1 cellular context compared by ENCODE assay signal in the genomic region with DNA sequence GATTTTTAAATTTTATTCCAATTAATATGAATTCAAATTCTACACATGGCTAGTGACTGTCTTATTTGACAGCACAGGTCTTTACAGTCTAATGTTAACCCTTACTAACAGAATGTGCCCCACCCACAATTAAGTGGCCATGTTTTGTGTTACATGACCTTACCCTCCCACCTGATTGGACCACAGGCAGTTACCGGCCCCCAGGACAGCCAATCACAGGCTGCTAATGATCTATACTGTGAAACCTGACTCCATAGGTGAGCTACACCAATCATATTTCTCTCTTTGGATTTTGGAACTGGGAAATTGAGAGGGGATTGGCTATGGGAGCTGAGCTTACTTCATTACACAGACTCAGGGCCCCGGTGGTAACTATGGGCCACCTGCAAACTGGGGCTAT.
TF ChIP-seq lines count a peak whose summit lies in the region.

No MANE protein-coding gene starts in this region.

TF ChIP-seq in GM23338, 12 proteins besides CTCF, POLR2A, EP300 and RAD21 (continued from another document):
- TF ChIP-seq, protein P1, sequence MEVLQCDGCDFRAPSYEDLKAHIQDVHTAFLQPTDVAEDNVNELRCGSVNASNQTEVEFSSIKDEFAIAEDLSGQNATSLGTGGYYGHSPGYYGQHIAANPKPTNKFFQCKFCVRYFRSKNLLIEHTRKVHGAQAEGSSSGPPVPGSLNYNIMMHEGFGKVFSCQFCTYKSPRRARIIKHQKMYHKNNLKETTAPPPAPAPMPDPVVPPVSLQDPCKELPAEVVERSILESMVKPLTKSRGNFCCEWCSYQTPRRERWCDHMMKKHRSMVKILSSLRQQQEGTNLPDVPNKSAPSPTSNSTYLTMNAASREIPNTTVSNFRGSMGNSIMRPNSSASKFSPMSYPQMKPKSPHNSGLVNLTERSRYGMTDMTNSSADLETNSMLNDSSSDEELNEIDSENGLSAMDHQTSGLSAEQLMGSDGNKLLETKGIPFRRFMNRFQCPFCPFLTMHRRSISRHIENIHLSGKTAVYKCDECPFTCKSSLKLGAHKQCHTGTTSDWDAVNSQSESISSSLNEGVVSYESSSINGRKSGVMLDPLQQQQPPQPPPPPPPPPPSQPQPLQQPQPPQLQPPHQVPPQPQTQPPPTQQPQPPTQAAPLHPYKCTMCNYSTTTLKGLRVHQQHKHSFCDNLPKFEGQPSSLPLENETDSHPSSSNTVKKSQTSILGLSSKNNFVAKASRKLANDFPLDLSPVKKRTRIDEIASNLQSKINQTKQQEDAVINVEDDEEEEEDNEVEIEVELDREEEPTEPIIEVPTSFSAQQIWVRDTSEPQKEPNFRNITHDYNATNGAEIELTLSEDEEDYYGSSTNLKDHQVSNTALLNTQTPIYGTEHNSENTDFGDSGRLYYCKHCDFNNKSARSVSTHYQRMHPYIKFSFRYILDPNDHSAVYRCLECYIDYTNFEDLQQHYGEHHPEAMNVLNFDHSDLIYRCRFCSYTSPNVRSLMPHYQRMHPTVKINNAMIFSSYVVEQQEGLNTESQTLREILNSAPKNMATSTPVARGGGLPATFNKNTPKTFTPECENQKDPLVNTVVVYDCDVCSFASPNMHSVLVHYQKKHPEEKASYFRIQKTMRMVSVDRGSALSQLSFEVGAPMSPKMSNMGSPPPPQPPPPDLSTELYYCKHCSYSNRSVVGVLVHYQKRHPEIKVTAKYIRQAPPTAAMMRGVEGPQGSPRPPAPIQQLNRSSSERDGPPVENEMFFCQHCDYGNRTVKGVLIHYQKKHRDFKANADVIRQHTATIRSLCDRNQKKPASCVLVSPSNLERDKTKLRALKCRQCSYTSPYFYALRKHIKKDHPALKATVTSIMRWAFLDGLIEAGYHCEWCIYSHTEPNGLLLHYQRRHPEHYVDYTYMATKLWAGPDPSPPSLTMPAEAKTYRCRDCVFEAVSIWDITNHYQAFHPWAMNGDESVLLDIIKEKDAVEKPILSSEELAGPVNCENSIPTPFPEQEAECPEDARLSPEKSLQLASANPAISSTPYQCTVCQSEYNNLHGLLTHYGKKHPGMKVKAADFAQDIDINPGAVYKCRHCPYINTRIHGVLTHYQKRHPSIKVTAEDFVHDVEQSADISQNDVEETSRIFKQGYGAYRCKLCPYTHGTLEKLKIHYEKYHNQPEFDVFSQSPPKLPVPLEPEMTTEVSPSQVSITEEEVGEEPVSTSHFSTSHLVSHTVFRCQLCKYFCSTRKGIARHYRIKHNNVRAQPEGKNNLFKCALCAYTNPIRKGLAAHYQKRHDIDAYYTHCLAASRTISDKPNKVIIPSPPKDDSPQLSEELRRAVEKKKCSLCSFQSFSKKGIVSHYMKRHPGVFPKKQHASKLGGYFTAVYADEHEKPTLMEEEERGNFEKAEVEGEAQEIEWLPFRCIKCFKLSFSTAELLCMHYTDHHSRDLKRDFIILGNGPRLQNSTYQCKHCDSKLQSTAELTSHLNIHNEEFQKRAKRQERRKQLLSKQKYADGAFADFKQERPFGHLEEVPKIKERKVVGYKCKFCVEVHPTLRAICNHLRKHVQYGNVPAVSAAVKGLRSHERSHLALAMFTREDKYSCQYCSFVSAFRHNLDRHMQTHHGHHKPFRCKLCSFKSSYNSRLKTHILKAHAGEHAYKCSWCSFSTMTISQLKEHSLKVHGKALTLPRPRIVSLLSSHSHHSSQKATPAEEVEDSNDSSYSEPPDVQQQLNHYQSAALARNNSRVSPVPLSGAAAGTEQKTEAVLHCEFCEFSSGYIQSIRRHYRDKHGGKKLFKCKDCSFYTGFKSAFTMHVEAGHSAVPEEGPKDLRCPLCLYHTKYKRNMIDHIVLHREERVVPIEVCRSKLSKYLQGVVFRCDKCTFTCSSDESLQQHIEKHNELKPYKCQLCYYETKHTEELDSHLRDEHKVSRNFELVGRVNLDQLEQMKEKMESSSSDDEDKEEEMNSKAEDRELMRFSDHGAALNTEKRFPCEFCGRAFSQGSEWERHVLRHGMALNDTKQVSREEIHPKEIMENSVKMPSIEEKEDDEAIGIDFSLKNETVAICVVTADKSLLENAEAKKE (CRISPR knock-in tag; IDR thresholded peaks at IDR 0.05): no peak
- TF ChIP-seq, protein P2, sequence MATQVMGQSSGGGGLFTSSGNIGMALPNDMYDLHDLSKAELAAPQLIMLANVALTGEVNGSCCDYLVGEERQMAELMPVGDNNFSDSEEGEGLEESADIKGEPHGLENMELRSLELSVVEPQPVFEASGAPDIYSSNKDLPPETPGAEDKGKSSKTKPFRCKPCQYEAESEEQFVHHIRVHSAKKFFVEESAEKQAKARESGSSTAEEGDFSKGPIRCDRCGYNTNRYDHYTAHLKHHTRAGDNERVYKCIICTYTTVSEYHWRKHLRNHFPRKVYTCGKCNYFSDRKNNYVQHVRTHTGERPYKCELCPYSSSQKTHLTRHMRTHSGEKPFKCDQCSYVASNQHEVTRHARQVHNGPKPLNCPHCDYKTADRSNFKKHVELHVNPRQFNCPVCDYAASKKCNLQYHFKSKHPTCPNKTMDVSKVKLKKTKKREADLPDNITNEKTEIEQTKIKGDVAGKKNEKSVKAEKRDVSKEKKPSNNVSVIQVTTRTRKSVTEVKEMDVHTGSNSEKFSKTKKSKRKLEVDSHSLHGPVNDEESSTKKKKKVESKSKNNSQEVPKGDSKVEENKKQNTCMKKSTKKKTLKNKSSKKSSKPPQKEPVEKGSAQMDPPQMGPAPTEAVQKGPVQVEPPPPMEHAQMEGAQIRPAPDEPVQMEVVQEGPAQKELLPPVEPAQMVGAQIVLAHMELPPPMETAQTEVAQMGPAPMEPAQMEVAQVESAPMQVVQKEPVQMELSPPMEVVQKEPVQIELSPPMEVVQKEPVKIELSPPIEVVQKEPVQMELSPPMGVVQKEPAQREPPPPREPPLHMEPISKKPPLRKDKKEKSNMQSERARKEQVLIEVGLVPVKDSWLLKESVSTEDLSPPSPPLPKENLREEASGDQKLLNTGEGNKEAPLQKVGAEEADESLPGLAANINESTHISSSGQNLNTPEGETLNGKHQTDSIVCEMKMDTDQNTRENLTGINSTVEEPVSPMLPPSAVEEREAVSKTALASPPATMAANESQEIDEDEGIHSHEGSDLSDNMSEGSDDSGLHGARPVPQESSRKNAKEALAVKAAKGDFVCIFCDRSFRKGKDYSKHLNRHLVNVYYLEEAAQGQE (IDR thresholded peaks at IDR 0.05; ENCODE audit: unreplicated experiment): no peak
- TF ChIP-seq EZH2 (IDR thresholded peaks at IDR 0.05; ENCODE audit: low read depth, unreplicated experiment) (no peak), STAT1 (IDR thresholded peaks at IDR 0.05; ENCODE audit: unreplicated experiment) (no peak), NANOG (IDR thresholded peaks at IDR 0.05; ENCODE audit: borderline replicate concordance) (no peak), POLR2AphosphoS5 (IDR thresholded peaks at IDR 0.05; ENCODE audit: low read depth) (no peak), CREB1 (CRISPR knock-in tag; IDR thresholded peaks at IDR 0.05; ENCODE audit: low read depth) (no peak), EZH2phosphoT487 (IDR thresholded peaks at IDR 0.05; ENCODE audit: unreplicated experiment) (no peak), ZNF114 (CRISPR knock-in tag; IDR thresholded peaks at IDR 0.05) (no peak)
- TF ChIP-seq, protein P3, sequence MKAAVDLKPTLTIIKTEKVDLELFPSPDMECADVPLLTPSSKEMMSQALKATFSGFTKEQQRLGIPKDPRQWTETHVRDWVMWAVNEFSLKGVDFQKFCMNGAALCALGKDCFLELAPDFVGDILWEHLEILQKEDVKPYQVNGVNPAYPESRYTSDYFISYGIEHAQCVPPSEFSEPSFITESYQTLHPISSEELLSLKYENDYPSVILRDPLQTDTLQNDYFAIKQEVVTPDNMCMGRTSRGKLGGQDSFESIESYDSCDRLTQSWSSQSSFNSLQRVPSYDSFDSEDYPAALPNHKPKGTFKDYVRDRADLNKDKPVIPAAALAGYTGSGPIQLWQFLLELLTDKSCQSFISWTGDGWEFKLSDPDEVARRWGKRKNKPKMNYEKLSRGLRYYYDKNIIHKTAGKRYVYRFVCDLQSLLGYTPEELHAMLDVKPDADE (IDR thresholded peaks at IDR 0.05): no peak
